16 cellular contexts compared by ENCODE assay signal in the genomic region with DNA sequence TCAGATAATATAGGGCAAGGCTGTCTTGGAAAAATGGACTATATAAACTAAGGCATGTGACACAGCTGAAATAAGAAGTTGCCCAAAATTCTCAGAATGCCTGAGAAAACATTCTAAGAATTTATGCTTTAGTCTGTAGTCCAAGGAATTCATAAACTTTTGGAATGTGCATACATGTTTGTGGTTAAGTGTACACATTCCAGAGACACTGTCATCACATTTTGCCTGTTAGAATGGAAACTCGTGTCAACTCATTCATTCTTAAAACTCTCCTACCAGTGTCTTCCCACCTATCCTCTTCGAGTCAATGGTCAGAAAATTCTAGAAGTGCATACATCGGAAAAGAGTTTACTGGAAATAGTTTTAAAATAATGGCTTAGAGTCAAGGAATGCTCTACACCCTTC.
DNase-seq lines count a peak whose midpoint lies in the region; ATAC-seq and TF ChIP-seq lines count a peak whose summit lies in the region.
"Had no signal": no experiment of that assay in that cellular context is flagged by ENCODE, and none has a peak within 500 bp of the region (broad histone marks: within the 10 kb centered on the region; RNA-seq: fewer than 3 reads in every experiment).

No MANE protein-coding gene starts in this region.

- H2AFZ ChIP-seq in GM23248 (0 out of 2 replicates have a peak overlapping the region, but pooled peaks have one; percentile 16), GM23338 (no peak overlapping the region)

- ATAC-seq in GM19035 (IDR thresholded peaks at IDR 0.05; ENCODE audit: unreplicated experiment), result no peak
- ATAC-seq in GM23338, result no peak
- ATAC-seq in GM19324 (IDR thresholded peaks at IDR 0.05; ENCODE audit: low FRiP score, unreplicated experiment), result no peak
- ATAC-seq in GM21576 (IDR thresholded peaks at IDR 0.05; ENCODE audit: unreplicated experiment), result no peak

- TF ChIP-seq CTCF in WI38 (IDR thresholded peaks at IDR 0.05; ENCODE audit: low read depth, low read length) (no peak), GM23338 (conservative IDR thresholded peaks at IDR 0.05; ENCODE audit: low read depth in 2 of 2) (no peak)

- no peaks in the 10 kb centered on the region for H3K79me2 ChIP-seq in GM23248 (ENCODE audit: insufficient read depth)
- no peaks in the 10 kb centered on the region for H3K79me2 ChIP-seq in GM23338 (replicated peaks; ENCODE audit: insufficient read depth)

- peak overlapping the region; percentile 62 for H3K27ac ChIP-seq in GM23248
- H3K27ac ChIP-seq in GM23338 (ENCODE audit: low read depth), result no peak overlapping the region

- H4K20me1 ChIP-seq in GM23248 (ENCODE audit: insufficient read depth) (no peaks in the 10 kb centered on the region), GM23338 (replicated peaks; ENCODE audit: insufficient read depth) (no peaks in the 10 kb centered on the region)

- WGBS in GM23248 (ENCODE audit: low coverage in 1 of 2, low lambda C conversion rate in 2 of 2, missing lambda C conversion rate in 2 of 2), 2 experiments, result 1 to 2% methylated on average over 3 of the region's 3 CpGs

- peaks cover 15% of the 10 kb centered on the region; the same call in 1 of the 2 replicates for H3F3A ChIP-seq in GM23248 (ENCODE audit: insufficient read depth)
- H3F3A ChIP-seq in GM23338 (replicated peaks; ENCODE audit: low read depth), result no peaks in the 10 kb centered on the region

- H3K27me3 Mint-ChIP-seq in GM23338 (ENCODE audit: insufficient read depth, low read depth, poor library complexity), result no peaks in the 10 kb centered on the region
- H3K27me3 Mint-ChIP-seq: activated naive CD8-positive, alpha-beta T cell had no signal

- H3K4me3 Mint-ChIP-seq in GM23338, result no peak overlapping the region
- H3K4me3 Mint-ChIP-seq: activated naive CD8-positive, alpha-beta T cell had no signal

- H3K4me3 ChIP-seq in GM23248 (peak overlapping the region; percentile 48), WI38 (ENCODE audit: low read depth, low read length) (0 out of 2 replicates have a peak overlapping the region, but pooled peaks have one; percentile 14), GM23338 (no peak overlapping the region)

- peaks cover 45% of the 10 kb centered on the region for H3K9me3 Mint-ChIP-seq in GM23338

- H3K27ac Mint-ChIP-seq in GM23338, result no peak overlapping the region
- H3K27ac Mint-ChIP-seq: activated naive CD8-positive, alpha-beta T cell had no signal

- H3K9ac ChIP-seq in GM23248, result peak overlapping the region; percentile 19; the same call in 1 of the 2 replicates

- H3K36me3 ChIP-seq in GM23248 (ENCODE audit: low read depth) (no peaks in the 10 kb centered on the region), GM23338 (ENCODE audit: insufficient read depth) (no peaks in the 10 kb centered on the region)

- no peaks in the 10 kb centered on the region for H3K9me3 ChIP-seq in GM23248 (ENCODE audit: low read depth)

- H3K36me3 Mint-ChIP-seq in GM23338 (ENCODE audit: low read depth), result no peaks in the 10 kb centered on the region; the same call in 2 of the 3 replicates
- H3K36me3 Mint-ChIP-seq: activated naive CD8-positive, alpha-beta T cell had no signal

- DNase-seq in GM23248 (peak; percentile 65), foreskin melanocyte (peak; percentile 5), stromal cell of bone marrow (ENCODE audit: low read depth) (peak; percentile 50), GM23338 (ENCODE audit: low spot score) (no peak)
- DNase-seq: DMS 273 treated with DMSO at 0.1 percent for 48 hours, hippocampal formation, Kasumi-1, midbrain, NCI-H2171 treated with DMSO at 0.1 percent for 48 hours, substantia nigra, T-helper 9 cell had no signal

- no peaks in the 10 kb centered on the region for H3K9me2 ChIP-seq in GM23248 (ENCODE audit: insufficient read depth)
- H3K9me2 ChIP-seq in GM23338 (ENCODE audit: insufficient read depth), result no peaks in the 10 kb centered on the region; the same call in 1 of the 2 replicates

- peaks cover 25% of the 10 kb centered on the region; the same call in 1 of the 2 replicates for H3K4me1 ChIP-seq in GM23248 (ENCODE audit: insufficient read depth)
- H3K4me1 ChIP-seq in GM23338 (ENCODE audit: insufficient read depth), result no peaks in the 10 kb centered on the region

- in situ Hi-C loops in GM23248 (cut with MboI), result no loop called here

- H3K4me2 ChIP-seq in GM23248 (ENCODE audit: unreplicated experiment) (peak overlapping the region; percentile 56), GM23338 (no peak overlapping the region)

- no peaks in the 10 kb centered on the region for H3K4me1 Mint-ChIP-seq in GM23338

- H3K27me3 ChIP-seq in GM23248 (replicated peaks; ENCODE audit: insufficient read depth) (no peaks in the 10 kb centered on the region), GM23338 (ENCODE audit: insufficient read depth) (no peaks in the 10 kb centered on the region)

TF ChIP-seq in GM23338, 12 proteins besides CTCF, POLR2A, EP300 and RAD21 (continues in another document):
- TF ChIP-seq, protein P1, sequence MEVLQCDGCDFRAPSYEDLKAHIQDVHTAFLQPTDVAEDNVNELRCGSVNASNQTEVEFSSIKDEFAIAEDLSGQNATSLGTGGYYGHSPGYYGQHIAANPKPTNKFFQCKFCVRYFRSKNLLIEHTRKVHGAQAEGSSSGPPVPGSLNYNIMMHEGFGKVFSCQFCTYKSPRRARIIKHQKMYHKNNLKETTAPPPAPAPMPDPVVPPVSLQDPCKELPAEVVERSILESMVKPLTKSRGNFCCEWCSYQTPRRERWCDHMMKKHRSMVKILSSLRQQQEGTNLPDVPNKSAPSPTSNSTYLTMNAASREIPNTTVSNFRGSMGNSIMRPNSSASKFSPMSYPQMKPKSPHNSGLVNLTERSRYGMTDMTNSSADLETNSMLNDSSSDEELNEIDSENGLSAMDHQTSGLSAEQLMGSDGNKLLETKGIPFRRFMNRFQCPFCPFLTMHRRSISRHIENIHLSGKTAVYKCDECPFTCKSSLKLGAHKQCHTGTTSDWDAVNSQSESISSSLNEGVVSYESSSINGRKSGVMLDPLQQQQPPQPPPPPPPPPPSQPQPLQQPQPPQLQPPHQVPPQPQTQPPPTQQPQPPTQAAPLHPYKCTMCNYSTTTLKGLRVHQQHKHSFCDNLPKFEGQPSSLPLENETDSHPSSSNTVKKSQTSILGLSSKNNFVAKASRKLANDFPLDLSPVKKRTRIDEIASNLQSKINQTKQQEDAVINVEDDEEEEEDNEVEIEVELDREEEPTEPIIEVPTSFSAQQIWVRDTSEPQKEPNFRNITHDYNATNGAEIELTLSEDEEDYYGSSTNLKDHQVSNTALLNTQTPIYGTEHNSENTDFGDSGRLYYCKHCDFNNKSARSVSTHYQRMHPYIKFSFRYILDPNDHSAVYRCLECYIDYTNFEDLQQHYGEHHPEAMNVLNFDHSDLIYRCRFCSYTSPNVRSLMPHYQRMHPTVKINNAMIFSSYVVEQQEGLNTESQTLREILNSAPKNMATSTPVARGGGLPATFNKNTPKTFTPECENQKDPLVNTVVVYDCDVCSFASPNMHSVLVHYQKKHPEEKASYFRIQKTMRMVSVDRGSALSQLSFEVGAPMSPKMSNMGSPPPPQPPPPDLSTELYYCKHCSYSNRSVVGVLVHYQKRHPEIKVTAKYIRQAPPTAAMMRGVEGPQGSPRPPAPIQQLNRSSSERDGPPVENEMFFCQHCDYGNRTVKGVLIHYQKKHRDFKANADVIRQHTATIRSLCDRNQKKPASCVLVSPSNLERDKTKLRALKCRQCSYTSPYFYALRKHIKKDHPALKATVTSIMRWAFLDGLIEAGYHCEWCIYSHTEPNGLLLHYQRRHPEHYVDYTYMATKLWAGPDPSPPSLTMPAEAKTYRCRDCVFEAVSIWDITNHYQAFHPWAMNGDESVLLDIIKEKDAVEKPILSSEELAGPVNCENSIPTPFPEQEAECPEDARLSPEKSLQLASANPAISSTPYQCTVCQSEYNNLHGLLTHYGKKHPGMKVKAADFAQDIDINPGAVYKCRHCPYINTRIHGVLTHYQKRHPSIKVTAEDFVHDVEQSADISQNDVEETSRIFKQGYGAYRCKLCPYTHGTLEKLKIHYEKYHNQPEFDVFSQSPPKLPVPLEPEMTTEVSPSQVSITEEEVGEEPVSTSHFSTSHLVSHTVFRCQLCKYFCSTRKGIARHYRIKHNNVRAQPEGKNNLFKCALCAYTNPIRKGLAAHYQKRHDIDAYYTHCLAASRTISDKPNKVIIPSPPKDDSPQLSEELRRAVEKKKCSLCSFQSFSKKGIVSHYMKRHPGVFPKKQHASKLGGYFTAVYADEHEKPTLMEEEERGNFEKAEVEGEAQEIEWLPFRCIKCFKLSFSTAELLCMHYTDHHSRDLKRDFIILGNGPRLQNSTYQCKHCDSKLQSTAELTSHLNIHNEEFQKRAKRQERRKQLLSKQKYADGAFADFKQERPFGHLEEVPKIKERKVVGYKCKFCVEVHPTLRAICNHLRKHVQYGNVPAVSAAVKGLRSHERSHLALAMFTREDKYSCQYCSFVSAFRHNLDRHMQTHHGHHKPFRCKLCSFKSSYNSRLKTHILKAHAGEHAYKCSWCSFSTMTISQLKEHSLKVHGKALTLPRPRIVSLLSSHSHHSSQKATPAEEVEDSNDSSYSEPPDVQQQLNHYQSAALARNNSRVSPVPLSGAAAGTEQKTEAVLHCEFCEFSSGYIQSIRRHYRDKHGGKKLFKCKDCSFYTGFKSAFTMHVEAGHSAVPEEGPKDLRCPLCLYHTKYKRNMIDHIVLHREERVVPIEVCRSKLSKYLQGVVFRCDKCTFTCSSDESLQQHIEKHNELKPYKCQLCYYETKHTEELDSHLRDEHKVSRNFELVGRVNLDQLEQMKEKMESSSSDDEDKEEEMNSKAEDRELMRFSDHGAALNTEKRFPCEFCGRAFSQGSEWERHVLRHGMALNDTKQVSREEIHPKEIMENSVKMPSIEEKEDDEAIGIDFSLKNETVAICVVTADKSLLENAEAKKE (CRISPR knock-in tag; IDR thresholded peaks at IDR 0.05), result no peak
- TF ChIP-seq ZNF114 (CRISPR knock-in tag; IDR thresholded peaks at IDR 0.05), result no peak
